In genomic region chrX:101040197-101040596, GRCh38 we compare ENCODE assay signal across 20 cellular contexts. TPM values are rescaled to one million over a fixed set of nuclear protein-coding genes. Genes with fewer than 3 reads are reported as not detected.
A peak's percentile ranks its signal among the peaks of the same experiment; 100 is the strongest.
DNase-seq lines count a peak whose midpoint lies in the region; ATAC-seq, FAIRE-seq and TF ChIP-seq lines count a peak whose summit lies in the region.
"Had no signal": no experiment of that assay in that cellular context is flagged by ENCODE, and none has a peak within 500 bp of the region (broad histone marks: within the 10 kb centered on the region; RNA-seq: fewer than 3 reads in every experiment).

No MANE protein-coding gene starts in this region.

- no peak for FAIRE-seq in GM12891 (lab: Jason Lieb, UNC)

- peak; percentile 78 for ATAC-seq in HG02884 (IDR thresholded peaks at IDR 0.05; ENCODE audit: unreplicated experiment)
- ATAC-seq in HG03025 (IDR thresholded peaks at IDR 0.05; ENCODE audit: low FRiP score, unreplicated experiment), result no peak
- ATAC-seq: CD8-positive, alpha-beta T cell had no signal

- TF ChIP-seq POLR2A in GM12891 (IDR thresholded peaks at IDR 0.05; ENCODE audit: low read depth, low read length), result no peak

- H3K36me3 Mint-ChIP-seq in activated naive CD4-positive, alpha-beta T cell treated with anti-CD3 and anti-CD28 coated beads for 36 hours (ENCODE audit: low read depth), result peaks cover 17% of the 10 kb centered on the region
- peaks cover 29% of the 10 kb centered on the region for H3K36me3 Mint-ChIP-seq in activated naive CD4-positive, alpha-beta T cell treated with anti-CD3 and anti-CD28 coated beads, Interleukin-2, amount 10 ng/mL, durations not matched to agents 7 days and 5 days

- intact Hi-C loops in activated naive CD4-positive, alpha-beta T cell treated with anti-CD3 and anti-CD28 coated beads for 36 hours (cut with micrococcal nuclease), result no loop called here

- no peak overlapping the region for H3K27ac Mint-ChIP-seq in activated naive CD4-positive, alpha-beta T cell treated with anti-CD3 and anti-CD28 coated beads for 36 hours
- H3K27ac Mint-ChIP-seq in activated naive CD4-positive, alpha-beta T cell treated with anti-CD3 and anti-CD28 coated beads, Interleukin-2, amount 10 ng/mL, durations not matched to agents 7 days and 5 days, result no peak overlapping the region
- H3K27ac Mint-ChIP-seq: CD8-positive, alpha-beta T cell had no signal

- H3K9me3 Mint-ChIP-seq in activated naive CD4-positive, alpha-beta T cell treated with anti-CD3 and anti-CD28 coated beads for 36 hours, result no peaks in the 10 kb centered on the region
- H3K9me3 Mint-ChIP-seq in activated naive CD4-positive, alpha-beta T cell treated with anti-CD3 and anti-CD28 coated beads, Interleukin-2, amount 10 ng/mL, durations not matched to agents 7 days and 5 days, result no peaks in the 10 kb centered on the region
- H3K9me3 Mint-ChIP-seq: CD8-positive, alpha-beta T cell had no signal

- H3K4me1 Mint-ChIP-seq in activated naive CD4-positive, alpha-beta T cell treated with anti-CD3 and anti-CD28 coated beads for 36 hours (ENCODE audit: low read depth), result peaks cover 8% of the 10 kb centered on the region
- no peaks in the 10 kb centered on the region for H3K4me1 Mint-ChIP-seq in activated naive CD4-positive, alpha-beta T cell treated with anti-CD3 and anti-CD28 coated beads, Interleukin-2, amount 10 ng/mL, durations not matched to agents 7 days and 5 days

- peak; percentile 5 for DNase-seq in activated naive CD4-positive, alpha-beta T cell treated with anti-CD3 and anti-CD28 coated beads for 36 hours
- DNase-seq in activated naive CD4-positive, alpha-beta T cell treated with anti-CD3 and anti-CD28 coated beads, Interleukin-2, amount 10 ng/mL, durations not matched to agents 7 days and 5 days, result no peak
- DNase-seq in ELR (ENCODE audit: low read depth) (peak; percentile 3), foreskin fibroblast (peak; percentile 45 to 63), GM12891 (ENCODE audit: insufficient read length, low spot score) (no peak), DMS53 treated with DMSO at 0.1 percent for 48 hours (lab: John Stamatoyannopoulos, UW; ENCODE audit: unreplicated experiment) (no peak)
- DNase-seq: ACHN; CD8-positive, alpha-beta T cell; KBM-7; NCI-H1048; NCI-H146; NCI-H2081 treated with DMSO at 0.1 percent for 48 hours; NCI-H226; NCI-H69; NK-92 treated with Interleukin-12 subunit alpha and Interleukin-12 subunit beta, amount 100 ng/mL, for 24 hours; OCI-M1; RPMI8226; SJCRH30 had no signal

- H3K4me3 ChIP-seq in foreskin fibroblast (ENCODE audit: low read depth in 1 of 2, low read length in 2 of 2), result no peak overlapping the region
- H3K4me3 ChIP-seq: SJCRH30 had no signal

- CTCF ChIA-PET in activated naive CD4-positive, alpha-beta T cell treated with anti-CD3 and anti-CD28 coated beads for 36 hours (lab: Charles Lee), result no interaction called here
- CTCF ChIA-PET in activated naive CD4-positive, alpha-beta T cell treated with anti-CD3 and anti-CD28 coated beads, Interleukin-2, amount 10 ng/mL, durations not matched to agents 7 days and 5 days (lab: Charles Lee), result no interaction called here

- no peak overlapping the region for H3K4me3 Mint-ChIP-seq in activated naive CD4-positive, alpha-beta T cell treated with anti-CD3 and anti-CD28 coated beads for 36 hours
- no peak overlapping the region for H3K4me3 Mint-ChIP-seq in activated naive CD4-positive, alpha-beta T cell treated with anti-CD3 and anti-CD28 coated beads, Interleukin-2, amount 10 ng/mL, durations not matched to agents 7 days and 5 days
- H3K4me3 Mint-ChIP-seq: CD8-positive, alpha-beta T cell had no signal

- no peak for TF ChIP-seq CTCF in foreskin fibroblast (IDR thresholded peaks at IDR 0.05; ENCODE audit: low read depth, low read length)

- H3K27me3 Mint-ChIP-seq in activated naive CD4-positive, alpha-beta T cell treated with anti-CD3 and anti-CD28 coated beads for 36 hours (ENCODE audit: low read depth), result no peaks in the 10 kb centered on the region
- H3K27me3 Mint-ChIP-seq in activated naive CD4-positive, alpha-beta T cell treated with anti-CD3 and anti-CD28 coated beads, Interleukin-2, amount 10 ng/mL, durations not matched to agents 7 days and 5 days, result no peaks in the 10 kb centered on the region

TF ChIP-seq in GM12891, 5 proteins besides CTCF, POLR2A, EP300 and RAD21:
- no peak for TF ChIP-seq TAF1 (IDR thresholded peaks at IDR 0.05; ENCODE audit: low read depth, low read length)
- TF ChIP-seq PAX5 (IDR thresholded peaks at IDR 0.05; ENCODE audit: insufficient read depth, low read length, severe bottlenecking), result no peak
- no peak for TF ChIP-seq POLR2AphosphoS5 (IDR thresholded peaks at IDR 0.05; ENCODE audit: low read depth, low read length)
- TF ChIP-seq POU2F2 (IDR thresholded peaks at IDR 0.05; ENCODE audit: low read depth, low read length), result no peak
- no peak for TF ChIP-seq SPI1 (IDR thresholded peaks at IDR 0.05; ENCODE audit: low read depth, low read length)

RNA-seq across cellular contexts. Expression of gene TRMT2B, which starts 11.7 kb away (rescaled TPM):
- 10 to 100 TPM; 20.2 to 22.2 TPM for total RNA-seq in activated naive CD4-positive, alpha-beta T cell treated with anti-CD3 and anti-CD28 coated beads for 36 hours
- 8.6 TPM for polyA plus RNA-seq in GM12891 (2012; ENCODE audit: low read depth, missing spikeins)

RNA-seq across cellular contexts. Expression of gene TMEM35A, which starts 38.5 kb away (rescaled TPM):
- total RNA-seq in activated naive CD4-positive, alpha-beta T cell treated with anti-CD3 and anti-CD28 coated beads for 36 hours, result not detected
- polyA plus RNA-seq in GM12891 (2012; ENCODE audit: low read depth, missing spikeins), result not detected
- total RNA-seq: CD8-positive, alpha-beta T cell had no signal

RNA-seq across cellular contexts. Expression of gene CENPI, which starts 57.8 kb away (rescaled TPM):
- 10 to 100 TPM; 19.1 to 20.4 TPM for total RNA-seq in activated naive CD4-positive, alpha-beta T cell treated with anti-CD3 and anti-CD28 coated beads for 36 hours
- 9.8 TPM for polyA plus RNA-seq in GM12891 (2012; ENCODE audit: low read depth, missing spikeins)

Comparison
In these comparisons a context has a peak if more than half of its experiments do, and no peak if none do; other contexts are left out.
1. DNase-seq: peak in activated naive CD4-positive, alpha-beta T cell treated with anti-CD3 and anti-CD28 coated beads for 36 hours (single experiment), ELR (single experiment) and foreskin fibroblast (2 of 2); none in activated naive CD4-positive, alpha-beta T cell treated with anti-CD3 and anti-CD28 coated beads, Interleukin-2, amount 10 ng/mL, durations not matched to agents 7 days and 5 days (single experiment), GM12891 (single experiment) and DMS53 treated with DMSO at 0.1 percent for 48 hours (single experiment).